Comparison of ENCODE assay signal across 20 cellular contexts in the genomic region with DNA sequence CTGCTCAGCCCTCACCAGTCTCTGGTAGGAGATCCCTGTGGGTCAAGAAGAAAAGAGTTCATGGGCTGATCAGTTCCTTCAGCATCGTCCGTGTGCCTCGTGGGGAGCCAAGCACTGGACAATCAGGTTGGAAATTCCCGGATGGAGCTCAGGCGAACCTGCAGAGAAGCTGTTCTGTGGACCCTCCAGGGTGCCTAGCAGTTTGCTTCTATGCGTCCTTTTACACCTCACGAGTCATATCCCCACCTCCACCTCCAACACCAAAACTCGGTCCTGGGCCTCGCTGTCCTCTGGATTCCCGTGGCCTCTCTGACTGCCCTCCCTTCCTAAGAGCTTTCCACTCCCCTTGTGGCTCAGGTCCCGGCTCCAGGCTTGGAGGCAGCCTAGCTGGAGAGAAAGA. TPM values are rescaled to one million over a fixed set of nuclear protein-coding genes. Genes with fewer than 3 reads are reported as not detected.
DNase-seq lines count a peak whose midpoint lies in the region; ATAC-seq and TF ChIP-seq lines count a peak whose summit lies in the region.
"Had no signal": no experiment of that assay in that cellular context is flagged by ENCODE, and none has a peak within 500 bp of the region (broad histone marks: within the 10 kb centered on the region; RNA-seq: fewer than 3 reads in every experiment).

No MANE protein-coding gene starts in this region.

- H3K9me3 Mint-ChIP-seq in natural killer cell: no peaks in the 10 kb centered on the region
- no peaks in the 10 kb centered on the region for H3K9me3 Mint-ChIP-seq in natural killer cell treated with Interleukin-12 subunit alpha and Interleukin-12 subunit beta and Interleukin-15 and Interleukin-18, amount 100 ng/mL, for 72 hours
- no peaks in the 10 kb centered on the region for H3K9me3 Mint-ChIP-seq in dendritic cell treated with granulocyte-macrophage colony-stimulating factor and Interleukin-4, amounts not matched to agents 40 ng/mL and 50 ng/mL, for 4 days

- TF ChIP-seq CTCF in natural killer cell (IDR thresholded peaks at IDR 0.05): no peak

- H3K4me3 Mint-ChIP-seq in natural killer cell: no peak overlapping the region
- no peak overlapping the region for H3K4me3 Mint-ChIP-seq in natural killer cell treated with Interleukin-12 subunit alpha and Interleukin-12 subunit beta and Interleukin-15 and Interleukin-18, amount 100 ng/mL, for 72 hours
- no peak overlapping the region for H3K4me3 Mint-ChIP-seq in dendritic cell treated with granulocyte-macrophage colony-stimulating factor and Interleukin-4, amounts not matched to agents 40 ng/mL and 50 ng/mL, for 4 days

- no peak overlapping the region for H2AFZ ChIP-seq in mesenchymal stem cell (ENCODE audit: low read depth, low read length)

- peak overlapping the region; percentile 64 for H2AK5ac ChIP-seq in mesenchymal stem cell (ENCODE audit: low read length, severe bottlenecking)

- no peak overlapping the region for H3K14ac ChIP-seq in mesenchymal stem cell (ENCODE audit: low read length in 2 of 2)

- H2BK120ac ChIP-seq in mesenchymal stem cell (ENCODE audit: low read depth, low read length): no peak overlapping the region

- H3K4me2 ChIP-seq in mesenchymal stem cell (ENCODE audit: low read length, poor library complexity, severe bottlenecking): no peak overlapping the region
- H3K4me2 ChIP-seq: KMS-11 had no signal

- no peak overlapping the region for H3K27ac ChIP-seq in mesenchymal stem cell (ENCODE audit: low read length, poor library complexity, severe bottlenecking)
- H3K27ac ChIP-seq: KMS-11 had no signal

- H2BK15ac ChIP-seq in mesenchymal stem cell (ENCODE audit: low read depth, poor library complexity, severe bottlenecking): no peak overlapping the region

- intact Hi-C loops in natural killer cell (cut with micrococcal nuclease): no loop called here
- intact Hi-C loops in dendritic cell treated with granulocyte-macrophage colony-stimulating factor and Interleukin-4, amounts not matched to agents 40 ng/mL and 50 ng/mL, for 4 days (cut with micrococcal nuclease): loop anchor here (5.0 to 10.0 kb wide), 2 partner anchors 46 to 89 kb away; no protein-coding TSS in a partner anchor

- H2BK12ac ChIP-seq in mesenchymal stem cell (ENCODE audit: low read length in 2 of 2): no peak overlapping the region

- H3K4me3 ChIP-seq in mesenchymal stem cell (ENCODE audit: insufficient read depth in 1 of 2, low read depth in 1 of 2, low read length in 2 of 2): no peak overlapping the region
- H3K4me3 ChIP-seq: BLaER1 treated with 17β-estradiol and CSF1 and Interleukin-3, amounts not matched to agents 10 nM and 100 nM had no signal

- peaks cover 46 to 50% of the 10 kb centered on the region in 2 donors for H3K4me1 Mint-ChIP-seq in natural killer cell
- peaks cover 53 to 56% of the 10 kb centered on the region in 2 donors for H3K4me1 Mint-ChIP-seq in natural killer cell treated with Interleukin-12 subunit alpha and Interleukin-12 subunit beta and Interleukin-15 and Interleukin-18, amount 100 ng/mL, for 72 hours (ENCODE audit: low read depth in 2 of 2)
- H3K4me1 Mint-ChIP-seq in dendritic cell treated with granulocyte-macrophage colony-stimulating factor and Interleukin-4, amounts not matched to agents 40 ng/mL and 50 ng/mL, for 4 days (ENCODE audit: low read depth): peaks cover 65% of the 10 kb centered on the region

- WGBS in mesenchymal stem cell: 74% methylated on average over 11 of the region's 11 CpGs

- no peak for DNase-seq in natural killer cell
- no peak for DNase-seq in natural killer cell treated with Interleukin-12 subunit alpha and Interleukin-12 subunit beta and Interleukin-15 and Interleukin-18, amount 100 ng/mL, for 72 hours (ENCODE audit: low spot score)
- no peak for DNase-seq in mesenchymal stem cell
- DNase-seq in OCI-M2 (lab: John Stamatoyannopoulos, UW; ENCODE audit: unreplicated experiment): no peak
- DNase-seq in stimulated activated naive CD8-positive, alpha-beta T cell treated with anti-CD3 and anti-CD28 coated beads, Interleukin-15, Interleukin-2, amounts not matched to agents 100 U/mL and 50 U/mL, for 24 hours: no peak
- no peak for DNase-seq in ureter (ENCODE audit: low spot score)
- no peak for DNase-seq in HEK293T (ENCODE audit: extremely low spot score)
- DNase-seq: GF-D8, NCI-H1092, NCI-H1694 treated with DMSO at 0.1 percent for 48 hours, NCI-H2107, NCI-H2227 treated with DMSO at 0.1 percent for 48 hours, NCI-H524 treated with DMSO at 0.1 percent for 48 hours, SHP77 had no signal

- POLR2A ChIA-PET in HEK293T (lab: Yijun Ruan, JAX): no interaction called here

- H3K79me1 ChIP-seq in mesenchymal stem cell (replicated peaks; ENCODE audit: low read length, poor library complexity, severe bottlenecking): no peaks in the 10 kb centered on the region

- H3K4ac ChIP-seq in mesenchymal stem cell (ENCODE audit: low read depth in 1 of 2, low read length in 2 of 2): no peak overlapping the region

- ATAC-seq in natural killer cell: no peak
- no peak for ATAC-seq in natural killer cell treated with Interleukin-12 subunit alpha and Interleukin-12 subunit beta and Interleukin-15 and Interleukin-18, amount 100 ng/mL, for 72 hours
- no peak for ATAC-seq in stimulated activated naive CD8-positive, alpha-beta T cell treated with anti-CD3 and anti-CD28 coated beads, Interleukin-15, Interleukin-2, amounts not matched to agents 100 U/mL and 50 U/mL, for 24 hours

- no peak overlapping the region for H3K18ac ChIP-seq in mesenchymal stem cell (ENCODE audit: low read depth in 1 of 2, low read length in 2 of 2)

- H3K36me3 Mint-ChIP-seq in natural killer cell: peaks cover 19% of the 10 kb centered on the region
- H3K36me3 Mint-ChIP-seq in natural killer cell treated with Interleukin-12 subunit alpha and Interleukin-12 subunit beta and Interleukin-15 and Interleukin-18, amount 100 ng/mL, for 72 hours: peaks cover 21% of the 10 kb centered on the region
- H3K36me3 Mint-ChIP-seq in dendritic cell treated with granulocyte-macrophage colony-stimulating factor and Interleukin-4, amounts not matched to agents 40 ng/mL and 50 ng/mL, for 4 days (ENCODE audit: low read depth): peaks cover 100% of the 10 kb centered on the region

- CTCF ChIA-PET in HEK293T (lab: Yijun Ruan, JAX): interaction anchor here (1.8 to 2.2 kb wide), 2 partner anchors 18 to 20 kb away, joined by 5 to 6 read pairs; no protein-coding TSS in a partner anchor

- peak overlapping the region; percentile 65 to 84 for H3K27ac Mint-ChIP-seq in natural killer cell
- peak overlapping the region in 1 of 2 donors; percentile 95 for H3K27ac Mint-ChIP-seq in natural killer cell treated with Interleukin-12 subunit alpha and Interleukin-12 subunit beta and Interleukin-15 and Interleukin-18, amount 100 ng/mL, for 72 hours
- H3K27ac Mint-ChIP-seq in dendritic cell treated with granulocyte-macrophage colony-stimulating factor and Interleukin-4, amounts not matched to agents 40 ng/mL and 50 ng/mL, for 4 days: peak overlapping the region; percentile 73

- no peak overlapping the region for H3K23ac ChIP-seq in mesenchymal stem cell (ENCODE audit: low read length in 2 of 2)

- H4K8ac ChIP-seq in mesenchymal stem cell (ENCODE audit: low read length): no peak overlapping the region

- H3K27me3 ChIP-seq in mesenchymal stem cell (ENCODE audit: control insufficient read depth in 1 of 2, insufficient read depth in 1 of 2, low read length in 2 of 2): peaks cover 24 to 66% of the 10 kb centered on the region in 2 experiments
- H3K27me3 ChIP-seq: BLaER1 treated with 17β-estradiol and CSF1 and Interleukin-3, amounts not matched to agents 10 nM and 100 nM had no signal

- H3K36me3 ChIP-seq in mesenchymal stem cell (ENCODE audit: control insufficient read depth in 1 of 2, insufficient read depth in 2 of 2, low read depth in 1 of 2, low read length in 2 of 2): no peaks in the 10 kb centered on the region

- no peak overlapping the region for H2BK5ac ChIP-seq in mesenchymal stem cell (ENCODE audit: low read depth, low read length, poor library complexity, severe bottlenecking)

- H3K9ac ChIP-seq in mesenchymal stem cell (ENCODE audit: low read length): no peak overlapping the region
- H3K9ac ChIP-seq: KMS-11 had no signal

- H3K27me3 Mint-ChIP-seq in natural killer cell (ENCODE audit: low read depth in 2 of 2): no peaks in the 10 kb centered on the region
- H3K27me3 Mint-ChIP-seq in natural killer cell treated with Interleukin-12 subunit alpha and Interleukin-12 subunit beta and Interleukin-15 and Interleukin-18, amount 100 ng/mL, for 72 hours: no peaks in the 10 kb centered on the region
- no peaks in the 10 kb centered on the region for H3K27me3 Mint-ChIP-seq in dendritic cell treated with granulocyte-macrophage colony-stimulating factor and Interleukin-4, amounts not matched to agents 40 ng/mL and 50 ng/mL, for 4 days

- no peaks in the 10 kb centered on the region for H3K9me3 ChIP-seq in mesenchymal stem cell (ENCODE audit: control insufficient read depth, low read length)
- H3K9me3 ChIP-seq: BLaER1 treated with 17β-estradiol and CSF1 and Interleukin-3, amounts not matched to agents 10 nM and 100 nM had no signal

- H3K4me1 ChIP-seq in mesenchymal stem cell (ENCODE audit: control insufficient read depth, insufficient read depth, low read depth, low read length): peaks cover 7% of the 10 kb centered on the region

- H4K91ac ChIP-seq in mesenchymal stem cell (ENCODE audit: low read length): no peak overlapping the region

TF ChIP-seq in HEK293T, 16 proteins besides CTCF, POLR2A, EP300 and RAD21 (continues in another document):
- TF ChIP-seq BHLHE40 (IDR thresholded peaks at IDR 0.05; ENCODE audit: borderline replicate concordance) (no peak), SP1 (IDR thresholded peaks at IDR 0.05) (no peak), ZNF384 (IDR thresholded peaks at IDR 0.05) (no peak), NFRKB (IDR thresholded peaks at IDR 0.05) (no peak), L3MBTL2 (conservative IDR thresholded peaks at IDR 0.05) (no peak), FOXM1 (IDR thresholded peaks at IDR 0.05; ENCODE audit: borderline replicate concordance) (no peak), FOXA1 (IDR thresholded peaks at IDR 0.05) (no peak), HDGF (IDR thresholded peaks at IDR 0.05; ENCODE audit: borderline replicate concordance) (no peak), PKNOX1 (IDR thresholded peaks at IDR 0.05) (no peak)

RNA-seq across cellular contexts. Expression of gene PIK3R6, which starts 26.1 kb away (rescaled TPM):
- total RNA-seq in natural killer cell (1 to 10 TPM in 2 of 3 donors, under 1 TPM in 1; 0.84 to 6.3 (median 1.4) TPM), ureter (1.7 TPM)
- total RNA-seq in natural killer cell treated with Interleukin-12 subunit alpha and Interleukin-12 subunit beta and Interleukin-15 and Interleukin-18, amount 100 ng/mL, for 72 hours: 1 to 10 TPM in 1 of 2 donors, under 1 TPM in 1; 0.81 to 6.2 TPM
- not detected for polyA plus RNA-seq in mesenchymal stem cell (2013, experiment 1 of 2)
- not detected for polyA plus RNA-seq in mesenchymal stem cell (2013, experiment 2 of 2)
- total RNA-seq: Daoy, H4, MCF 10A had no signal
